Comparison of ENCODE assay signal across 17 cellular contexts in the genomic region with DNA sequence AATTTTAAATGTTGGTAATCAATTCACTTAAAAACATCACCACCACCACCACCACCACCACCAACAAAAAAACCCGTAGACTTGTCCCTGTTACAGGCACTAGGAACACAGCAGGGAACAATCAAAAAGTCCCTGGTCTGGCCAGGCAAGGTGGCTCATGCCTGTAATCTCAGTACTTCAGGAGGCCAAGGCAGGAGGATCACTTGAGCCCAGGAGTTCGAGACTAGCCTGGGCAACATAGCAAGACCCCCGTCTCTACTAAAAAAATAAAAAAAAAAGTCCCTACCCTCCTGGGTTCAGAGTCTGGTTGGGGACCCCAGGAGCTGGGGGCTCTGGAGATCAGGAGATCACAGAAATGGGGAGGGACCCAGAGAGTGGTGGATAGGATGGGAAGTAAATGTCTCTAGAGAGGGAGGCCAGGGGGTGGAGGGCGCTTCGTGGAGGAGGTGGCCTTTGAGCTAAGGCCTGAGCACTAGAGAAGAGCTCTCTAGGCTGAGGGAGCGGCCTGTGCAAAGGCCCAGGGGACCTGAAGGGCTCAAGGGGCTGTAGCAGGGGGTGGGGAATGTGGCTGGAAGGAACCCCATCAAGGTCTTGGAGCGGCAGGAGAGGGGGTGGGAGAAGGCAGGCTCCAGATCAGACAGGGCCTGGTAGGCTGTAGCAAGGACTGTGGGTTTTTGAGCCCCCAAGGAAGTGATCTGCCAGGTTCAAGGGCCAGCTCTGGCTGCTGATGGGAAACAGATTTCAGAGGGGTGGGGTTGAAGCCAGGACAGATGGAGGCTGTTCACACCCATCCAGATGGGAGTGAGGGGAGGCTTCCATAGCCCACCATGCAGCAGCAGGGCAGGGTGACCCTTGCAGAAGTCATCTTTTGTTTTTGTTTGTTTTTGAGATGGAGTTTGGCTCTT. TPM values are rescaled to one million over a fixed set of nuclear protein-coding genes. Genes with fewer than 3 reads are reported as not detected.
A peak's percentile ranks its signal among the peaks of the same experiment; 100 is the strongest.
DNase-seq lines count a peak whose midpoint lies in the region; ATAC-seq and TF ChIP-seq lines count a peak whose summit lies in the region.
"Had no signal": no experiment of that assay in that cellular context is flagged by ENCODE, and none has a peak within 500 bp of the region (broad histone marks: within the 10 kb centered on the region; RNA-seq: fewer than 3 reads in every experiment).

No MANE protein-coding gene starts in this region.

- H3K4me3 ChIP-seq in effector memory CD4-positive, alpha-beta T cell (ENCODE audit: insufficient read depth, low read depth, low read length, poor library complexity, severe bottlenecking): no peak overlapping the region
- no peak overlapping the region for H3K4me3 ChIP-seq in spleen
- H3K4me3 ChIP-seq: esophagus squamous epithelium had no signal

- peaks cover 83% of the 10 kb centered on the region for H3K4me1 Mint-ChIP-seq in activated T-cell treated with anti-CD3 and anti-CD28 coated beads, Interleukin-2, amount 50 U/mL, for 24 hours (ENCODE audit: low read depth)
- H3K4me1 Mint-ChIP-seq in activated T-cell treated with anti-CD3 and anti-CD28 coated beads, Interleukin-2, amount 50 U/mL, for 4 hours (ENCODE audit: low read depth): peaks cover 60% of the 10 kb centered on the region
- H3K4me1 Mint-ChIP-seq in T-cell: peaks cover 49 to 71% (median 65%) of the 10 kb centered on the region in 3 donors

- DNase-seq in activated T-cell treated with anti-CD3 and anti-CD28 coated beads, Interleukin-2, amount 50 U/mL, for 24 hours: no peak
- DNase-seq in activated T-cell treated with anti-CD3 and anti-CD28 coated beads, Interleukin-2, amount 50 U/mL, for 4 hours: no peak
- DNase-seq in T-cell (no peak), spleen (no peak), NCI-H510A treated with DMSO at 0.1 percent for 48 hours (lab: John Stamatoyannopoulos, UW) (no peak)
- DNase-seq in effector memory CD4-positive, alpha-beta T cell: no peak
- DNase-seq: Caco-2, esophagus squamous epithelium, mammary epithelial cell, NCI-H146, NCI-H345, Right ventricle myocardium superior, T1000 had no signal

- peak overlapping the region; percentile 50 for H3K27ac ChIP-seq in effector memory CD4-positive, alpha-beta T cell (ENCODE audit: insufficient read depth, low read length, poor library complexity, severe bottlenecking)
- peak overlapping the region in 5 of 8 donors; percentile 22 to 86 (median 70) for H3K27ac ChIP-seq in spleen

- H3K9me3 ChIP-seq in effector memory CD4-positive, alpha-beta T cell (ENCODE audit: control insufficient read depth, low read length): no peaks in the 10 kb centered on the region
- H3K9me3 ChIP-seq in spleen: no peaks in the 10 kb centered on the region
- H3K9me3 ChIP-seq: Caco-2, esophagus squamous epithelium had no signal

- peaks cover 91% of the 10 kb centered on the region for H3K36me3 Mint-ChIP-seq in activated T-cell treated with anti-CD3 and anti-CD28 coated beads, Interleukin-2, amount 50 U/mL, for 24 hours (ENCODE audit: low read depth)
- H3K36me3 Mint-ChIP-seq in activated T-cell treated with anti-CD3 and anti-CD28 coated beads, Interleukin-2, amount 50 U/mL, for 4 hours (ENCODE audit: insufficient read depth): peaks cover 34% of the 10 kb centered on the region
- H3K36me3 Mint-ChIP-seq in T-cell: peaks cover 33% of the 10 kb centered on the region

- CTCF ChIA-PET in T-cell (lab: Charles Lee): interaction anchor here (0.6 to 1.6 kb wide), 3 partner anchors 76 to 90 kb away, joined by 3 to 8 read pairs (median 8); no protein-coding TSS in a partner anchor

- peak overlapping the region; percentile 91 for H3K27ac Mint-ChIP-seq in activated T-cell treated with anti-CD3 and anti-CD28 coated beads, Interleukin-2, amount 50 U/mL, for 24 hours
- peak overlapping the region; percentile 81 to 86 for H3K27ac Mint-ChIP-seq in T-cell

- 80 to 82% (median 81%) methylated on average over 7 of the region's 7 CpGs for WGBS in spleen, 5 donors

- intact Hi-C loops in spleen (cut with DNase I; ENCODE audit: low total_unique reads): no loop called here

- no peak for TF ChIP-seq POLR2A in spleen (IDR thresholded peaks at IDR 0.05)

- no peaks in the 10 kb centered on the region for H3K27me3 ChIP-seq in effector memory CD4-positive, alpha-beta T cell (replicated peaks; ENCODE audit: control insufficient read depth, insufficient read depth, low read length, poor library complexity, severe bottlenecking)
- no peaks in the 10 kb centered on the region for H3K27me3 ChIP-seq in spleen (replicated peaks in 1 of 7)
- H3K27me3 ChIP-seq: esophagus squamous epithelium had no signal

- TF ChIP-seq CTCF in spleen (IDR thresholded peaks at IDR 0.05 in 8 of 11, conservative IDR thresholded peaks at IDR 0.05 in 3 of 11): no peak

- H3K4me3 Mint-ChIP-seq in activated T-cell treated with anti-CD3 and anti-CD28 coated beads, Interleukin-2, amount 50 U/mL, for 24 hours: no peak overlapping the region
- no peak overlapping the region for H3K4me3 Mint-ChIP-seq in activated T-cell treated with anti-CD3 and anti-CD28 coated beads, Interleukin-2, amount 50 U/mL, for 4 hours
- H3K4me3 Mint-ChIP-seq in T-cell: peak overlapping the region in 1 of 3 donors; percentile 46

- no peaks in the 10 kb centered on the region for H3K27me3 Mint-ChIP-seq in activated T-cell treated with anti-CD3 and anti-CD28 coated beads, Interleukin-2, amount 50 U/mL, for 24 hours
- no peaks in the 10 kb centered on the region for H3K27me3 Mint-ChIP-seq in activated T-cell treated with anti-CD3 and anti-CD28 coated beads, Interleukin-2, amount 50 U/mL, for 4 hours (ENCODE audit: low read depth)
- no peaks in the 10 kb centered on the region for H3K27me3 Mint-ChIP-seq in T-cell

- POLR2A ChIA-PET in T-cell (lab: Charles Lee): interaction anchor here in 1 of 2 donors (1.0 kb wide), 1 partner anchor 26 kb away, joined by 3 read pairs; no protein-coding TSS in a partner anchor

- H3K4me1 ChIP-seq in effector memory CD4-positive, alpha-beta T cell (ENCODE audit: control insufficient read depth, insufficient read depth, low read length, poor library complexity, severe bottlenecking): peaks cover 34% of the 10 kb centered on the region
- peaks cover 11 to 97% (median 66%) of the 10 kb centered on the region in 6 donors for H3K4me1 ChIP-seq in spleen
- H3K4me1 ChIP-seq: Caco-2 had no signal

- no peaks in the 10 kb centered on the region for H3K9me3 Mint-ChIP-seq in activated T-cell treated with anti-CD3 and anti-CD28 coated beads, Interleukin-2, amount 50 U/mL, for 24 hours
- no peaks in the 10 kb centered on the region for H3K9me3 Mint-ChIP-seq in activated T-cell treated with anti-CD3 and anti-CD28 coated beads, Interleukin-2, amount 50 U/mL, for 4 hours
- no peaks in the 10 kb centered on the region for H3K9me3 Mint-ChIP-seq in T-cell

- H3K36me3 ChIP-seq in effector memory CD4-positive, alpha-beta T cell (ENCODE audit: control insufficient read depth, insufficient read depth, low read length): peaks cover 52% of the 10 kb centered on the region
- peaks cover 0 to 95% (median 66%) of the 10 kb centered on the region in 6 donors for H3K36me3 ChIP-seq in spleen

- ATAC-seq in activated T-cell treated with anti-CD3 and anti-CD28 coated beads, Interleukin-2, amount 50 U/mL, for 4 hours: no peak
- ATAC-seq in T-cell (replicated peaks in 1 of 4): no peak
- ATAC-seq in GM18502 (IDR thresholded peaks at IDR 0.05; ENCODE audit: poor library complexity, unreplicated experiment): no peak
- no peak for ATAC-seq in HG03280 (IDR thresholded peaks at IDR 0.05; ENCODE audit: unreplicated experiment)
- ATAC-seq: right cardiac atrium had no signal

RNA-seq across cellular contexts. Expression of gene VPS13D, which starts 24.8 kb away (rescaled TPM):
- total RNA-seq in activated T-cell treated with anti-CD3 and anti-CD28 coated beads, Interleukin-2, amount 50 U/mL, for 4 hours: 10 to 100 TPM; 24.0 to 26.6 (median 26.5) TPM
- total RNA-seq in T-cell (10 to 100 TPM; 73.5 to 85.9 (median 75.8) TPM), spleen (100 to 1,000 TPM in 1 of 7 donors, 10 to 100 TPM in 6; 70.3 to 108 (median 93.7) TPM)
- polyA plus RNA-seq in spleen: 10 to 100 TPM; 10.1 to 15.3 (median 10.5) TPM

RNA-seq across cellular contexts. Expression of gene TNFRSF1B, which starts 38.2 kb away (rescaled TPM):
- 100 to 1,000 TPM; 218 to 255 (median 229) TPM for total RNA-seq in activated T-cell treated with anti-CD3 and anti-CD28 coated beads, Interleukin-2, amount 50 U/mL, for 4 hours
- total RNA-seq in T-cell (100 to 1,000 TPM in 2 of 5 donors, 10 to 100 TPM in 3; 55.0 to 130 (median 99.6) TPM), spleen (100 to 1,000 TPM; 142 to 233 (median 183) TPM)
- polyA plus RNA-seq in spleen: 10 to 100 TPM; 28.5 to 63.2 (median 36.8) TPM
- total RNA-seq: HT-29 had no signal
